Comparison of ENCODE assay signal across 15 cellular contexts in genomic region chr7:1112109-1112508, GRCh38.
"Had no signal": no experiment of that assay in that cellular context is flagged by ENCODE, and none has a peak within 500 bp of the region (broad histone marks: within the 10 kb centered on the region; RNA-seq: fewer than 3 reads in every experiment).

No MANE protein-coding gene starts in this region.

- H3K4me2 ChIP-seq: hepatocyte had no signal

- DNase-seq: activated CD4-positive, alpha-beta T cell treated with anti-CD3 and anti-CD28 coated beads, Interleukin-2, amount 50 U/mL, for 1 hour; activated effector memory CD4-positive, alpha-beta T cell treated with anti-CD3 and anti-CD28 coated beads, Interleukin-2, amount 50 U/mL, for 16 hours; activated T-cell treated with anti-CD3 and anti-CD28 coated beads, Interleukin-2, amount 50 U/mL, for 1 hour; amygdala; effector CD4-positive, alpha-beta T cell; naive thymus-derived CD4-positive, alpha-beta T cell; sigmoid colon; stimulated activated CD4-positive, alpha-beta T cell treated with anti-CD3 and anti-CD28 coated beads, Interleukin-12 subunit alpha, Interleukin-12 subunit beta, amount 100 ng/mL, for 4 hours; stimulated activated naive CD4-positive, alpha-beta T cell; T-helper 17 cell; trophoblast cell had no signal

- H2AFZ ChIP-seq: hepatocyte had no signal

- H3K36me3 Mint-ChIP-seq: activated naive CD8-positive, alpha-beta T cell had no signal

- H3K27me3 Mint-ChIP-seq: activated naive CD8-positive, alpha-beta T cell; naive thymus-derived CD4-positive, alpha-beta T cell; progenitor cell of endocrine pancreas; T-helper 17 cell had no signal

- H3K27me3 ChIP-seq: hepatocyte, sigmoid colon had no signal

- H3K4me3 Mint-ChIP-seq: activated naive CD8-positive, alpha-beta T cell; naive thymus-derived CD4-positive, alpha-beta T cell; T-helper 17 cell had no signal

- H3K4me1 ChIP-seq: sigmoid colon had no signal

- ATAC-seq: naive thymus-derived CD4-positive, alpha-beta T cell; T-helper 17 cell had no signal

- H3K27ac Mint-ChIP-seq: activated naive CD8-positive, alpha-beta T cell; naive thymus-derived CD4-positive, alpha-beta T cell; T-helper 17 cell had no signal

- H3K9me3 ChIP-seq: neutrophil, sigmoid colon had no signal

- H3K27ac ChIP-seq: hepatocyte, neutrophil, sigmoid colon had no signal
